Comparison of ENCODE assay signal across 18 cellular contexts in the genomic region with DNA sequence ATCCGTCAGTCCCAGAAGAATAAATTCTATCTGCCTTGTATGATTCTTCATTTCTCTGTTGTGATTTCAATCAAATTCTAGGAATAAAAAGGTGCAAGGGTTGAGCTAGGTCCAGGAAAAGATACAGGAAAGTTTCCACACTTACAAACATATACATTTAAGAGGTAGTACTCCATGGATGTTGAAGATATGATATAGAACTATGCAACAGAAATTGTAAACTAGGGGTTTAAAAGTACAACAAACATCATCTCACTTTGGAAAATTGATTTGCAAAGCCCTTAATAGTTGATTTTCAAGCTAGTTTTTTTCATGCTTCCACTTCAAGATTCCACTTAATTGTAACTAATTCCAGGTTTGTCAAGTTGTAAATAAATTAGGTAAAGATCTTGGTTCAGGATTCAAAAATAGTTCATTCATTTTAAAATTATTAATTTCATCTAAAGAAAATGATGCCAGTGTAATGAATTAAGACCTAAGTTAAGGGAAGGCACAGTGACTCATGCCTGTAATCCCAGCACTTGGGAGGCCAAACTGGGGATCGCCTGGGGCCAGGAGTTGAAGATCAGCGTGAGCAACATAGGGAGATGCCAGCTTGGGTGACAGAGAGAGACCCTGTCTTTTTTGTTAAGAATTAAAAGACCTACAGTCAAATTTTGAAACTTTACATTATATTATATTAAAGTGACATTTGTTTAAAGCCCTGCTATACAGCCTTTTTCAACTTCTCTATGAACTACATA. TPM values are rescaled to one million over a fixed set of nuclear protein-coding genes. Genes with fewer than 3 reads are reported as not detected.
DNase-seq lines count a peak whose midpoint lies in the region; ATAC-seq and TF ChIP-seq lines count a peak whose summit lies in the region.
"Had no signal": no experiment of that assay in that cellular context is flagged by ENCODE, and none has a peak within 500 bp of the region (broad histone marks: within the 10 kb centered on the region; RNA-seq: fewer than 3 reads in every experiment).

A gene (minus strand): TSS at position 51 of the 743 bp plus-strand sequence. CDS start 0 bp downstream, at position 51.

- in situ Hi-C loops in gastrocnemius medialis (cut with MboI; ENCODE audit: low sequenced_read_pairs in 4 of 4) = no loop called here

- ATAC-seq in GM18511 (IDR thresholded peaks at IDR 0.05; ENCODE audit: unreplicated experiment) (no peak), gastrocnemius medialis (no peak), GM18502 (IDR thresholded peaks at IDR 0.05; ENCODE audit: poor library complexity, unreplicated experiment) (no peak)
- ATAC-seq: CD8-positive, alpha-beta T cell; HCT116 had no signal

- H3K36me3 ChIP-seq in HEK293 (ENCODE audit: control insufficient read depth in 2 of 2, insufficient read depth in 1 of 2, low read length in 2 of 2) = no peaks in the 10 kb centered on the region
- H3K36me3 ChIP-seq in SK-N-MC (ENCODE audit: insufficient read depth, low read length) = no peaks in the 10 kb centered on the region
- H3K36me3 ChIP-seq in gastrocnemius medialis = no peaks in the 10 kb centered on the region
- H3K36me3 ChIP-seq: Peyer's patch had no signal

- intact Hi-C loops in gastrocnemius medialis (cut with DNase I; ENCODE audit: low total_unique reads) = no loop called here

- no peak within 1 kb of the TSS for H3K4me3 ChIP-seq in HEK293 (ENCODE audit: low read depth, low read length)
- H3K4me3 ChIP-seq in SK-N-MC = no peak within 1 kb of the TSS
- no peak within 1 kb of the TSS for H3K4me3 ChIP-seq in gastrocnemius medialis
- H3K4me3 ChIP-seq: Peyer's patch had no signal

- CTCF ChIA-PET in HEK293 (lab: Yijun Ruan, JAX) = interaction anchor here (0.7 kb wide), 1 partner anchor 746 kb away, joined by 3 read pairs; no protein-coding TSS in a partner anchor

- H3K9ac ChIP-seq in SK-N-MC (ENCODE audit: insufficient read length) = no peak within 1 kb of the TSS

- POLR2A ChIA-PET in HEK293 (lab: Yijun Ruan, JAX) = no interaction called here

- no peaks in the 10 kb centered on the region for H3K4me1 ChIP-seq in HEK293 (ENCODE audit: control insufficient read depth, insufficient read depth, low read length)
- no peaks in the 10 kb centered on the region for H3K4me1 ChIP-seq in gastrocnemius medialis
- H3K4me1 ChIP-seq: Peyer's patch had no signal

- TF ChIP-seq CTCF in HEK293 (tag by site-specific recombination; IDR thresholded peaks at IDR 0.05) = no peak
- TF ChIP-seq CTCF in gastrocnemius medialis (IDR thresholded peaks at IDR 0.05 in 4 of 5, conservative IDR thresholded peaks at IDR 0.05 in 1 of 5) = no peak

- H3K9me3 ChIP-seq in HEK293 (ENCODE audit: control insufficient read depth, insufficient read depth, low read depth, low read length) (no peaks in the 10 kb centered on the region), SK-N-MC (ENCODE audit: low read depth, low read length) (no peaks in the 10 kb centered on the region), gastrocnemius medialis (no peaks in the 10 kb centered on the region)
- H3K9me3 ChIP-seq: Peyer's patch had no signal

- no peaks in the 10 kb centered on the region for H3K27me3 ChIP-seq in gastrocnemius medialis
- H3K27me3 ChIP-seq: Peyer's patch had no signal

- peak; percentile 92 for DNase-seq in Daoy (ENCODE audit: low read depth)
- peak; percentile 10 for DNase-seq in SK-N-MC (ENCODE audit: low read depth, low spot score)
- DNase-seq in foreskin melanocyte = peak; percentile 17
- no peak for DNase-seq in gastrocnemius medialis
- DNase-seq: CD8-positive, alpha-beta T cell; DMS79 treated with DMSO at 0.1 percent for 48 hours; NCI-H1436; NCI-H2107; NCI-H345; NCI-H69; Peyer's patch; T-helper 1 cell had no signal

- H3K27ac ChIP-seq in HEK293 (ENCODE audit: extremely low read depth, low read depth, low read length) (no peak within 1 kb of the TSS), SK-N-MC (no peak within 1 kb of the TSS), gastrocnemius medialis (no peak within 1 kb of the TSS)
- H3K27ac ChIP-seq: Peyer's patch had no signal

- TF ChIP-seq POLR2A in gastrocnemius medialis (IDR thresholded peaks at IDR 0.05) = no peak

TF ChIP-seq in HEK293, 187 proteins besides CTCF, POLR2A, EP300 and RAD21:
- no peak for TF ChIP-seq ZNF23 (tag by site-specific recombination; IDR thresholded peaks at IDR 0.05; ENCODE audit: borderline replicate concordance)
- no peak for TF ChIP-seq ZNF138 (tag by site-specific recombination; IDR thresholded peaks at IDR 0.05; ENCODE audit: borderline replicate concordance)
- peak; percentile 9; the same call in 1 of the 2 replicates for TF ChIP-seq GLIS1 (tag by site-specific recombination; IDR thresholded peaks at IDR 0.05)
TF ChIP-seq in HEK293: peak in this region for 1.

RNA-seq across cellular contexts. Expression of the gene that starts here (rescaled TPM):
- 0.29 TPM in 1 of 2 replicates, not detected in the other for total RNA-seq in Daoy (2014; rRNA removed; shearing (Covaris generic))
- total RNA-seq in gastrocnemius medialis = not detected
- total RNA-seq: CD8-positive, alpha-beta T cell; HT-29; LHCN-M2; Peyer's patch had no signal

Comparison
In these comparisons a context has a peak if more than half of its experiments do, and no peak if none do; other contexts are left out.
1. Peak in DNase-seq in Daoy; RNA of the gene not detected or under 1 TPM.
2. DNase-seq: peak in SK-N-MC (single experiment) and foreskin melanocyte (single experiment); none in gastrocnemius medialis (0 of 2).